Comparison of ENCODE assay signal across 1 cellular context in genomic region chr10:44648691-44649090, GRCh38.
TF ChIP-seq lines count a peak whose summit lies in the region.

No MANE protein-coding gene starts in this region.

TF ChIP-seq in HepG2, 621 proteins besides CTCF, POLR2A, EP300 and RAD21 (continued from another document):
- TF ChIP-seq ZBTB44 (CRISPR knock-in tag; IDR thresholded peaks at IDR 0.05) (no peak), NFYB (CRISPR knock-in tag; IDR thresholded peaks at IDR 0.05) (no peak), ZSCAN5A (CRISPR knock-in tag; IDR thresholded peaks at IDR 0.05; ENCODE audit: borderline replicate concordance) (no peak), ZNF775 (CRISPR knock-in tag; IDR thresholded peaks at IDR 0.05; ENCODE audit: borderline replicate concordance) (no peak), ZXDC (CRISPR knock-in tag; IDR thresholded peaks at IDR 0.05) (no peak), HINFP (CRISPR knock-in tag; IDR thresholded peaks at IDR 0.05; ENCODE audit: low read depth) (no peak), PRDM15 (CRISPR knock-in tag; IDR thresholded peaks at IDR 0.05) (no peak)
TF ChIP-seq in HepG2: peak in this region for 0.
